In the genomic region with DNA sequence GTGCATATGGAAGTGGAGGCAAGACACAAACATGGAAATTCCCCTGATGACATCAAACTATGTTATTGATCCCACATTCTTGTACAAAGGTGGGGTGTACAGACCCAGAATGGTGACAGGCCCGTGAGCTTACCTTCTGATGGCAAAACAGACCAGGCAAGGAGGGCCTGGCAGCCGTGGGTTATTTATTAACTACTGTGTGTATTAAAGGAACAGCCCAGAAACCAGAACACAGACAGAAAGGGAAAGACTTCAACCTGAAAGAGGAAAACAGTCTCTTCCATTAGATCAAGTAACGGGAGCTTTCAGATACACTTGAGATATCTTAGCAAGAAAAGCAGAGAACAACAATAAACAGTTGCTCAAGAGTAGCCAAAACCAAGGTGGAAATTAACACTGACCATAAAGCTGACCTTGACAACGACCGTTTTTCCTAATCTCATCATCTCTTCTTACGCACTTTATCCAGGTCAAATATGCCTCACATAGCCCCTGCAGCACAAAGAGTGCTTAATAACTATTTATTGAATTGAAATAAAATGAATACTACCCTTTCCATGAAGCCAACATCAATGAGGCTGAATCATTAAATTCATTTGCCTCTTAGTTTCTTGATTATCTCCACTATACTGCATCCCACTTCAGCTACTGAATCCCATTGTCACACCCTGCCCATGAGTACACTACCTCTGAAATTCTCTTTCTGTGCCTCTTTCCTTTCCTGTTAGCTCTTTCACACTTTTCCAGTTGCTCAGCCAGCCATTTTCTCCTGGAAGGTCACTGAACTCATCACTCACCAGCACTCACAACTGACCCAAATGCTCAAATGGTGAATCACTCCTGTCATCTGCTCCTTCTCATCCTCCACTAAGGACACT, we compare ENCODE assay signal across 1 cellular context.
TF ChIP-seq lines count a peak whose summit lies in the region.

No MANE protein-coding gene starts in this region.

TF ChIP-seq in HepG2, 621 proteins besides CTCF, POLR2A, EP300 and RAD21 (continued from another document and continues in another):
- TF ChIP-seq HMG20A (CRISPR knock-in tag; IDR thresholded peaks at IDR 0.05; ENCODE audit: borderline replicate concordance): peak; percentile 61; the same call in 1 of the 2 replicates
- TF ChIP-seq ZFY (CRISPR knock-in tag; IDR thresholded peaks at IDR 0.05): peak; percentile 27; the same call in 1 of the 2 replicates
- peak; percentile 99 for TF ChIP-seq ZMYM3 (CRISPR knock-in tag; IDR thresholded peaks at IDR 0.05)
- TF ChIP-seq CCDC6 (CRISPR knock-in tag; IDR thresholded peaks at IDR 0.05): no peak
- TF ChIP-seq CHD2 (IDR thresholded peaks at IDR 0.05; ENCODE audit: low read depth, low read length): no peak
- peak; percentile 79; the same call in 1 of the 2 replicates for TF ChIP-seq ZNF670 (CRISPR knock-in tag; IDR thresholded peaks at IDR 0.05; ENCODE audit: borderline replicate concordance)
- peak; percentile 44; the same call in 1 of the 2 replicates for TF ChIP-seq CREB1 (IDR thresholded peaks at IDR 0.05)
- TF ChIP-seq CREB1 (CRISPR knock-in tag; IDR thresholded peaks at IDR 0.05): peak; percentile 57; the same call in 1 of the 2 replicates
- TF ChIP-seq, protein P1, sequence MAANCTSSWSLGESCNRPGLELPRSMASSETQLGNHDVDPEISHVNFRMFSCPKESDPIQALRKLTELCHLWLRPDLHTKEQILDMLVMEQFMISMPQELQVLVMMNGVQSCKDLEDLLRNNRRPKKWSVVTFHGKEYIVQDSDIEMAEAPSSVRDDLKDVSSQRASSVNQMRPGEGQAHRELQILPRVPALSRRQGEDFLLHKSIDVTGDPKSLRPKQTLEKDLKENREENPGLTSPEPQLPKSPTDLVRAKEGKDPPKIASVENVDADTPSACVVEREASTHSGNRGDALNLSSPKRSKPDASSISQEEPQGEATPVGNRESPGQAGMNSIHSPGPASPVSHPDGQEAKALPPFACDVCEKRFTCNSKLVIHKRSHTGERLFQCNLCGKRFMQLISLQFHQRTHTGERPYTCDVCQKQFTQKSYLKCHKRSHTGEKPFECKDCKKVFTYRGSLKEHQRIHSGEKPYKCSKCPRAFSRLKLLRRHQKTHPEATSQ (CRISPR knock-in tag; IDR thresholded peaks at IDR 0.05; ENCODE audit: borderline replicate concordance): no peak
- TF ChIP-seq TGIF2 (CRISPR knock-in tag; IDR thresholded peaks at IDR 0.05): 0 out of 2 replicates have a peak, but pooled peaks have one; percentile 33
- TF ChIP-seq JUNB (CRISPR knock-in tag; IDR thresholded peaks at IDR 0.05; ENCODE audit: borderline replicate concordance): peak; percentile 94; the same call in 1 of the 2 replicates
- no peak for TF ChIP-seq KAT2B (IDR thresholded peaks at IDR 0.05; ENCODE audit: borderline replicate concordance, low read depth, low read length)
- TF ChIP-seq NCOR1 (IDR thresholded peaks at IDR 0.05; ENCODE audit: borderline replicate concordance, low read length): peak; percentile 73; the same call in 1 of the 2 replicates
- no peak for TF ChIP-seq ZNF883 (CRISPR knock-in tag; IDR thresholded peaks at IDR 0.05; ENCODE audit: not compliant biosample characterization)
- TF ChIP-seq, protein P2, sequence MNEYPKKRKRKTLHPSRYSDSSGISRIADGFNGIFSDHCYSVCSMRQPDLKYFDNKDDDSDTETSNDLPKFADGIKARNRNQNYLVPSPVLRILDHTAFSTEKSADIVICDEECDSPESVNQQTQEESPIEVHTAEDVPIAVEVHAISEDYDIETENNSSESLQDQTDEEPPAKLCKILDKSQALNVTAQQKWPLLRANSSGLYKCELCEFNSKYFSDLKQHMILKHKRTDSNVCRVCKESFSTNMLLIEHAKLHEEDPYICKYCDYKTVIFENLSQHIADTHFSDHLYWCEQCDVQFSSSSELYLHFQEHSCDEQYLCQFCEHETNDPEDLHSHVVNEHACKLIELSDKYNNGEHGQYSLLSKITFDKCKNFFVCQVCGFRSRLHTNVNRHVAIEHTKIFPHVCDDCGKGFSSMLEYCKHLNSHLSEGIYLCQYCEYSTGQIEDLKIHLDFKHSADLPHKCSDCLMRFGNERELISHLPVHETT (CRISPR knock-in tag; conservative IDR thresholded peaks at IDR 0.05): no peak
- 0 out of 2 replicates have a peak, but pooled peaks have one; percentile 12 for TF ChIP-seq HNF4A (CRISPR knock-in tag; IDR thresholded peaks at IDR 0.05)
- TF ChIP-seq DNMT3B (CRISPR knock-in tag; conservative IDR thresholded peaks at IDR 0.05): peak; percentile 93; the same call in 1 of the 2 replicates
- TF ChIP-seq, protein P3, sequence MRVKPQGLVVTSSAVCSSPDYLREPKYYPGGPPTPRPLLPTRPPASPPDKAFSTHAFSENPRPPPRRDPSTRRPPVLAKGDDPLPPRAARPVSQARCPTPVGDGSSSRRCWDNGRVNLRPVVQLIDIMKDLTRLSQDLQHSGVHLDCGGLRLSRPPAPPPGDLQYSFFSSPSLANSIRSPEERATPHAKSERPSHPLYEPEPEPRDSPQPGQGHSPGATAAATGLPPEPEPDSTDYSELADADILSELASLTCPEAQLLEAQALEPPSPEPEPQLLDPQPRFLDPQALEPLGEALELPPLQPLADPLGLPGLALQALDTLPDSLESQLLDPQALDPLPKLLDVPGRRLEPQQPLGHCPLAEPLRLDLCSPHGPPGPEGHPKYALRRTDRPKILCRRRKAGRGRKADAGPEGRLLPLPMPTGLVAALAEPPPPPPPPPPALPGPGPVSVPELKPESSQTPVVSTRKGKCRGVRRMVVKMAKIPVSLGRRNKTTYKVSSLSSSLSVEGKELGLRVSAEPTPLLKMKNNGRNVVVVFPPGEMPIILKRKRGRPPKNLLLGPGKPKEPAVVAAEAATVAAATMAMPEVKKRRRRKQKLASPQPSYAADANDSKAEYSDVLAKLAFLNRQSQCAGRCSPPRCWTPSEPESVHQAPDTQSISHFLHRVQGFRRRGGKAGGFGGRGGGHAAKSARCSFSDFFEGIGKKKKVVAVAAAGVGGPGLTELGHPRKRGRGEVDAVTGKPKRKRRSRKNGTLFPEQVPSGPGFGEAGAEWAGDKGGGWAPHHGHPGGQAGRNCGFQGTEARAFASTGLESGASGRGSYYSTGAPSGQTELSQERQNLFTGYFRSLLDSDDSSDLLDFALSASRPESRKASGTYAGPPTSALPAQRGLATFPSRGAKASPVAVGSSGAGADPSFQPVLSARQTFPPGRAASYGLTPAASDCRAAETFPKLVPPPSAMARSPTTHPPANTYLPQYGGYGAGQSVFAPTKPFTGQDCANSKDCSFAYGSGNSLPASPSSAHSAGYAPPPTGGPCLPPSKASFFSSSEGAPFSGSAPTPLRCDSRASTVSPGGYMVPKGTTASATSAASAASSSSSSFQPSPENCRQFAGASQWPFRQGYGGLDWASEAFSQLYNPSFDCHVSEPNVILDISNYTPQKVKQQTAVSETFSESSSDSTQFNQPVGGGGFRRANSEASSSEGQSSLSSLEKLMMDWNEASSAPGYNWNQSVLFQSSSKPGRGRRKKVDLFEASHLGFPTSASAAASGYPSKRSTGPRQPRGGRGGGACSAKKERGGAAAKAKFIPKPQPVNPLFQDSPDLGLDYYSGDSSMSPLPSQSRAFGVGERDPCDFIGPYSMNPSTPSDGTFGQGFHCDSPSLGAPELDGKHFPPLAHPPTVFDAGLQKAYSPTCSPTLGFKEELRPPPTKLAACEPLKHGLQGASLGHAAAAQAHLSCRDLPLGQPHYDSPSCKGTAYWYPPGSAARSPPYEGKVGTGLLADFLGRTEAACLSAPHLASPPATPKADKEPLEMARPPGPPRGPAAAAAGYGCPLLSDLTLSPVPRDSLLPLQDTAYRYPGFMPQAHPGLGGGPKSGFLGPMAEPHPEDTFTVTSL (CRISPR knock-in tag; IDR thresholded peaks at IDR 0.05; ENCODE audit: borderline replicate concordance): peak; percentile 44; the same call in 1 of the 2 replicates
- TF ChIP-seq SMAD3 (CRISPR knock-in tag; IDR thresholded peaks at IDR 0.05): peak; percentile 34; the same call in 1 of the 2 replicates
- TF ChIP-seq THAP11 (CRISPR knock-in tag; IDR thresholded peaks at IDR 0.05): 0 out of 2 replicates have a peak, but pooled peaks have one; percentile 21
- peak; percentile 42; the same call in 1 of the 2 replicates for TF ChIP-seq PPARG (CRISPR knock-in tag; conservative IDR thresholded peaks at IDR 0.05)
- TF ChIP-seq, protein P4, sequence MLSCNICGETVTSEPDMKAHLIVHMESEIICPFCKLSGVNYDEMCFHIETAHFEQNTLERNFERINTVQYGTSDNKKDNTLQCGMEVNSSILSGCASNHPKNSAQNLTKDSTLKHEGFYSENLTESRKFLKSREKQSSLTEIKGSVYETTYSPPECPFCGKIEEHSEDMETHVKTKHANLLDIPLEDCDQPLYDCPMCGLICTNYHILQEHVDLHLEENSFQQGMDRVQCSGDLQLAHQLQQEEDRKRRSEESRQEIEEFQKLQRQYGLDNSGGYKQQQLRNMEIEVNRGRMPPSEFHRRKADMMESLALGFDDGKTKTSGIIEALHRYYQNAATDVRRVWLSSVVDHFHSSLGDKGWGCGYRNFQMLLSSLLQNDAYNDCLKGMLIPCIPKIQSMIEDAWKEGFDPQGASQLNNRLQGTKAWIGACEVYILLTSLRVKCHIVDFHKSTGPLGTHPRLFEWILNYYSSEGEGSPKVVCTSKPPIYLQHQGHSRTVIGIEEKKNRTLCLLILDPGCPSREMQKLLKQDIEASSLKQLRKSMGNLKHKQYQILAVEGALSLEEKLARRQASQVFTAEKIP (CRISPR knock-in tag; IDR thresholded peaks at IDR 0.05; ENCODE audit: borderline replicate concordance): no peak
- peak; percentile 64 for TF ChIP-seq HDAC2 (CRISPR knock-in tag; IDR thresholded peaks at IDR 0.05)
- TF ChIP-seq NFIC (IDR thresholded peaks at IDR 0.05; ENCODE audit: low read length): 0 out of 2 replicates have a peak, but pooled peaks have one; percentile 29
- TF ChIP-seq RELA (CRISPR knock-in tag; IDR thresholded peaks at IDR 0.05): no peak
- TF ChIP-seq FOXO1 (CRISPR knock-in tag; IDR thresholded peaks at IDR 0.05): peak; percentile 11; the same call in 1 of the 2 replicates
- peak; percentile 57 for TF ChIP-seq SAP130 (CRISPR knock-in tag; IDR thresholded peaks at IDR 0.05; ENCODE audit: low read depth)
- no peak for TF ChIP-seq MED8 (CRISPR knock-in tag; IDR thresholded peaks at IDR 0.05; ENCODE audit: insufficient replicate concordance)
- TF ChIP-seq, protein P5, sequence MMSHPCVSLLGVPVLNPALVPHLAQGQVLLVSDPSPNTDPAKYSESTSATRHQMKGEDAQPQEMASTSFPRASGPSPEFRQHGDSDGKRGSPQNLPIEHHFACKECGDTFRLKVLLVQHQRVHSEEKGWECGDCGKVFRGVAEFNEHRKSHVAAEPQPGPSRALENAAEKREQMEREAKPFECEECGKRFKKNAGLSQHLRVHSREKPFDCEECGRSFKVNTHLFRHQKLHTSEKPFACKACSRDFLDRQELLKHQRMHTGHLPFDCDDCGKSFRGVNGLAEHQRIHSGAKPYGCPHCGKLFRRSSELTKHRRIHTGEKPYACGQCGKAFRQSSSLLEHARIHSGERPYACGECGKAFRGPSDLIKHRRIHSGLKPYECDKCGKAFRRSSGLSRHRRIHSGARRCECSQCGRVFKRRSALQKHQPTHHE (CRISPR knock-in tag; IDR thresholded peaks at IDR 0.05; ENCODE audit: borderline replicate concordance): 0 out of 2 replicates have a peak, but pooled peaks have one; percentile 60
- peak; percentile 53; the same call in 1 of the 2 replicates for TF ChIP-seq BHLHE40 (IDR thresholded peaks at IDR 0.05; ENCODE audit: low read length)
- TF ChIP-seq GATAD1 (CRISPR knock-in tag; IDR thresholded peaks at IDR 0.05): peak; percentile 14; the same call in 1 of the 2 replicates
- TF ChIP-seq ZKSCAN1 (IDR thresholded peaks at IDR 0.05; ENCODE audit: low read length): peak; percentile 66; the same call in 1 of the 2 replicates
- TF ChIP-seq ZNF644 (CRISPR knock-in tag; IDR thresholded peaks at IDR 0.05; ENCODE audit: low read depth): peak; percentile 67; the same call in 1 of the 2 replicates
- peak; percentile 23; the same call in 1 of the 2 replicates for TF ChIP-seq TBX3 (IDR thresholded peaks at IDR 0.05; ENCODE audit: borderline replicate concordance)
- peak; percentile 55; the same call in 1 of the 2 replicates for TF ChIP-seq ZMYM2 (CRISPR knock-in tag; IDR thresholded peaks at IDR 0.05)
- TF ChIP-seq, protein P6, sequence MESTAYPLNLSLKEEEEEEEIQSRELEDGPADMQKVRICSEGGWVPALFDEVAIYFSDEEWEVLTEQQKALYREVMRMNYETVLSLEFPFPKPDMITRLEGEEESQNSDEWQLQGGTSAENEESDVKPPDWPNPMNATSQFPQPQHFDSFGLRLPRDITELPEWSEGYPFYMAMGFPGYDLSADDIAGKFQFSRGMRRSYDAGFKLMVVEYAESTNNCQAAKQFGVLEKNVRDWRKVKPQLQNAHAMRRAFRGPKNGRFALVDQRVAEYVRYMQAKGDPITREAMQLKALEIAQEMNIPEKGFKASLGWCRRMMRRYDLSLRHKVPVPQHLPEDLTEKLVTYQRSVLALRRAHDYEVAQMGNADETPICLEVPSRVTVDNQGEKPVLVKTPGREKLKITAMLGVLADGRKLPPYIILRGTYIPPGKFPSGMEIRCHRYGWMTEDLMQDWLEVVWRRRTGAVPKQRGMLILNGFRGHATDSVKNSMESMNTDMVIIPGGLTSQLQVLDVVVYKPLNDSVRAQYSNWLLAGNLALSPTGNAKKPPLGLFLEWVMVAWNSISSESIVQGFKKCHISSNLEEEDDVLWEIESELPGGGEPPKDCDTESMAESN (CRISPR knock-in tag; conservative IDR thresholded peaks at IDR 0.05): 0 out of 2 replicates have a peak, but pooled peaks have one; percentile 43
- TF ChIP-seq, protein P7, sequence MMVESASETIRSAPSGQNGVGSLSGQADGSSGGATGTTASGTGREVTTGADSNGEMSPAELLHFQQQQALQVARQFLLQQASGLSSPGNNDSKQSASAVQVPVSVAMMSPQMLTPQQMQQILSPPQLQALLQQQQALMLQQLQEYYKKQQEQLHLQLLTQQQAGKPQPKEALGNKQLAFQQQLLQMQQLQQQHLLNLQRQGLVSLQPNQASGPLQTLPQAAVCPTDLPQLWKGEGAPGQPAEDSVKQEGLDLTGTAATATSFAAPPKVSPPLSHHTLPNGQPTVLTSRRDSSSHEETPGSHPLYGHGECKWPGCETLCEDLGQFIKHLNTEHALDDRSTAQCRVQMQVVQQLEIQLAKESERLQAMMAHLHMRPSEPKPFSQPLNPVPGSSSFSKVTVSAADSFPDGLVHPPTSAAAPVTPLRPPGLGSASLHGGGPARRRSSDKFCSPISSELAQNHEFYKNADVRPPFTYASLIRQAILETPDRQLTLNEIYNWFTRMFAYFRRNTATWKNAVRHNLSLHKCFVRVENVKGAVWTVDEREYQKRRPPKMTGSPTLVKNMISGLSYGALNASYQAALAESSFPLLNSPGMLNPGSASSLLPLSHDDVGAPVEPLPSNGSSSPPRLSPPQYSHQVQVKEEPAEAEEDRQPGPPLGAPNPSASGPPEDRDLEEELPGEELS (CRISPR knock-in tag; IDR thresholded peaks at IDR 0.05): peak; percentile 33; the same call in 1 of the 2 replicates
- TF ChIP-seq SOX13 (IDR thresholded peaks at IDR 0.05): no peak
- TF ChIP-seq SOX13 (CRISPR knock-in tag; conservative IDR thresholded peaks at IDR 0.05 in 1 of 2, IDR thresholded peaks at IDR 0.05 in 1 of 2): peak in 1 of 2 experiments; percentile 23; a peak in 1 of 4 replicates
- TF ChIP-seq ZNF772 (CRISPR knock-in tag; IDR thresholded peaks at IDR 0.05): peak; percentile 45; the same call in 1 of the 2 replicates
- TF ChIP-seq, protein P8, sequence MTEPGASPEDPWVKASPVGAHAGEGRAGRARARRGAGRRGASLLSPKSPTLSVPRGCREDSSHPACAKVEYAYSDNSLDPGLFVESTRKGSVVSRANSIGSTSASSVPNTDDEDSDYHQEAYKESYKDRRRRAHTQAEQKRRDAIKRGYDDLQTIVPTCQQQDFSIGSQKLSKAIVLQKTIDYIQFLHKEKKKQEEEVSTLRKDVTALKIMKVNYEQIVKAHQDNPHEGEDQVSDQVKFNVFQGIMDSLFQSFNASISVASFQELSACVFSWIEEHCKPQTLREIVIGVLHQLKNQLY (CRISPR knock-in tag; IDR thresholded peaks at IDR 0.05): peak; percentile 33; the same call in 1 of the 2 replicates
- peak; percentile 15; the same call in 1 of the 2 replicates for TF ChIP-seq HNF4G (IDR thresholded peaks at IDR 0.05; ENCODE audit: borderline replicate concordance, low read depth, low read length)
- TF ChIP-seq HNF4G (CRISPR knock-in tag; IDR thresholded peaks at IDR 0.05; ENCODE audit: borderline replicate concordance, low read depth): no peak
